ENCODE assay signal across 7 cellular contexts in genomic region chr9:36500946-36501345, GRCh38.
DNase-seq lines count a peak whose midpoint lies in the region; ATAC-seq and TF ChIP-seq lines count a peak whose summit lies in the region.
"Not testable (repeated sequence)": the region's sequence is repeated elsewhere in the genome, so short reads cannot be mapped to it uniquely, and the experiment has no call there.

No MANE protein-coding gene starts in this region.

- 36% methylated on average over 3 of the region's 3 CpGs for WGBS in liver

- H3K9ac ChIP-seq in BLaER1 treated with 17β-estradiol and CSF1 and Interleukin-3, amounts not matched to agents 10 nM and 100 nM; liver (ENCODE audit: low read depth in 1 of 2, low read length in 2 of 2): not testable (repeated sequence)

- ATAC-seq in activated naive CD8-positive, alpha-beta T cell treated with anti-CD3 and anti-CD28 coated beads, Interleukin-2, amount 10 ng/mL, durations not matched to agents 7 days and 5 days (ENCODE audit: low read depth); naive B cell (ENCODE audit: low read depth in 2 of 2); stimulated activated memory B cell treated with anti-CD40 and anti-IgM and Interleukin-4, amounts not matched to agents 10 μg/mL and 1 μg/mL and 100 μg/mL, for 72 hours: not testable (repeated sequence)

- H3K4me2 ChIP-seq in BLaER1 treated with 17β-estradiol and CSF1 and Interleukin-3, amounts not matched to agents 10 nM and 100 nM = peak overlapping the region; percentile 39 to 85 (median 63); a peak in 17 of 22 replicates

- BruUV-seq in Caco-2 (replicated peaks; lab: Mats Ljungman, UMichigan) = not testable (repeated sequence)

- CTCF ChIA-PET in Caco-2 (lab: Charles Lee) = not testable (repeated sequence)
- CTCF ChIA-PET in activated CD4-positive, alpha-beta T cell treated with anti-CD3 and anti-CD28 coated beads, Interleukin-2, amount 10 ng/mL, durations not matched to agents 7 days and 5 days (lab: Charles Lee) = interaction anchor here (1.2 kb wide), 1 partner anchor 13 kb away, joined by 4 read pairs; no protein-coding TSS in a partner anchor

- DNase-seq in Caco-2 = peak; percentile 6 to 41
- DNase-seq in activated CD4-positive, alpha-beta T cell treated with anti-CD3 and anti-CD28 coated beads, Interleukin-2, amount 10 ng/mL, durations not matched to agents 7 days and 5 days; activated naive CD8-positive, alpha-beta T cell treated with anti-CD3 and anti-CD28 coated beads, Interleukin-2, amount 10 ng/mL, durations not matched to agents 7 days and 5 days; naive B cell: not testable (repeated sequence)

- H3K27me3 ChIP-seq in BLaER1 treated with 17β-estradiol and CSF1 and Interleukin-3, amounts not matched to agents 10 nM and 100 nM; Caco-2 (replicated peaks; ENCODE audit: control insufficient read depth, insufficient read depth, low read length); liver (ENCODE audit: control insufficient read depth in 4 of 4, insufficient read depth in 4 of 4, low read length in 3 of 4): not testable (repeated sequence)

- not testable (repeated sequence) for H3K27me3 Mint-ChIP-seq in Caco-2 (ENCODE audit: insufficient read depth, unreplicated experiment); activated CD4-positive, alpha-beta T cell treated with anti-CD3 and anti-CD28 coated beads, Interleukin-2, amount 10 ng/mL, durations not matched to agents 7 days and 5 days; activated naive CD8-positive, alpha-beta T cell treated with anti-CD3 and anti-CD28 coated beads, Interleukin-2, amount 10 ng/mL, durations not matched to agents 7 days and 5 days; naive B cell; stimulated activated memory B cell treated with anti-CD40 and anti-IgM and Interleukin-4, amounts not matched to agents 10 μg/mL and 1 μg/mL and 100 μg/mL, for 72 hours

- not testable (repeated sequence) for H3K9me3 ChIP-seq in BLaER1 treated with 17β-estradiol and CSF1 and Interleukin-3, amounts not matched to agents 10 nM and 100 nM (replicated peaks in 1 of 11); Caco-2; liver (ENCODE audit: control insufficient read depth in 4 of 4, low read length in 3 of 4)

- H3K27ac ChIP-seq in BLaER1 treated with 17β-estradiol and CSF1 and Interleukin-3, amounts not matched to agents 10 nM and 100 nM = peak overlapping the region in 1 of 11 experiments; percentile 60; a peak in 3 of 22 replicates
- H3K27ac ChIP-seq in liver (ENCODE audit: low read depth in 1 of 2, low read length in 2 of 2) = not testable (repeated sequence)

- intact Hi-C loops in Caco-2 (cut with micrococcal nuclease; ENCODE audit: unreplicated experiment) = not testable (repeated sequence)

- not testable (repeated sequence) for H3K4me3 ChIP-seq in BLaER1 treated with 17β-estradiol and CSF1 and Interleukin-3, amounts not matched to agents 10 nM and 100 nM; Caco-2 (ENCODE audit: low read depth, low read length); liver (ENCODE audit: low read depth in 1 of 3, low read length in 3 of 3)

- not testable (repeated sequence) for TF ChIP-seq RAD21 in liver (IDR thresholded peaks at IDR 0.05)

- not testable (repeated sequence) for H3K36me3 ChIP-seq in BLaER1 treated with 17β-estradiol and CSF1 and Interleukin-3, amounts not matched to agents 10 nM and 100 nM; Caco-2 (ENCODE audit: control insufficient read depth, insufficient read depth, low read length); liver (ENCODE audit: control insufficient read depth in 4 of 4, insufficient read depth in 3 of 4, low read depth in 1 of 4, low read length in 3 of 4)

- H4K20me1 ChIP-seq in BLaER1 treated with 17β-estradiol and CSF1 and Interleukin-3, amounts not matched to agents 10 nM and 100 nM = not testable (repeated sequence)

- TF ChIP-seq CTCF in Caco-2 (IDR thresholded peaks at IDR 0.05; ENCODE audit: insufficient read depth in 1 of 2, low read depth in 1 of 2, low read length in 1 of 2, severe bottlenecking in 1 of 2, unreplicated experiment in 1 of 2); liver (IDR thresholded peaks at IDR 0.05; ENCODE audit: low read depth, low read length, missing input control): not testable (repeated sequence)

- not testable (repeated sequence) for H3K4me3 Mint-ChIP-seq in Caco-2 (ENCODE audit: unreplicated experiment); activated CD4-positive, alpha-beta T cell treated with anti-CD3 and anti-CD28 coated beads, Interleukin-2, amount 10 ng/mL, durations not matched to agents 7 days and 5 days; activated naive CD8-positive, alpha-beta T cell treated with anti-CD3 and anti-CD28 coated beads, Interleukin-2, amount 10 ng/mL, durations not matched to agents 7 days and 5 days
- peak overlapping the region in 6 of 8 donors; percentile 9 to 72 (median 43) for H3K4me3 Mint-ChIP-seq in naive B cell
- H3K4me3 Mint-ChIP-seq in stimulated activated memory B cell treated with anti-CD40 and anti-IgM and Interleukin-4, amounts not matched to agents 10 μg/mL and 1 μg/mL and 100 μg/mL, for 72 hours = peak overlapping the region; percentile 21

- H3K9me3 Mint-ChIP-seq in Caco-2 (ENCODE audit: unreplicated experiment); activated CD4-positive, alpha-beta T cell treated with anti-CD3 and anti-CD28 coated beads, Interleukin-2, amount 10 ng/mL, durations not matched to agents 7 days and 5 days; activated naive CD8-positive, alpha-beta T cell treated with anti-CD3 and anti-CD28 coated beads, Interleukin-2, amount 10 ng/mL, durations not matched to agents 7 days and 5 days; naive B cell; stimulated activated memory B cell treated with anti-CD40 and anti-IgM and Interleukin-4, amounts not matched to agents 10 μg/mL and 1 μg/mL and 100 μg/mL, for 72 hours: not testable (repeated sequence)

- H3K4me1 ChIP-seq in BLaER1 treated with 17β-estradiol and CSF1 and Interleukin-3, amounts not matched to agents 10 nM and 100 nM = peaks cover 30 to 77% (median 59%) of the 10 kb centered on the region in 10 experiments
- not testable (repeated sequence) for H3K4me1 ChIP-seq in Caco-2; liver (ENCODE audit: control insufficient read depth in 4 of 4, insufficient read depth in 4 of 4, low read length in 3 of 4)

- H3K27ac Mint-ChIP-seq in Caco-2 (ENCODE audit: unreplicated experiment); naive B cell; stimulated activated memory B cell treated with anti-CD40 and anti-IgM and Interleukin-4, amounts not matched to agents 10 μg/mL and 1 μg/mL and 100 μg/mL, for 72 hours: not testable (repeated sequence)
- H3K27ac Mint-ChIP-seq in activated CD4-positive, alpha-beta T cell treated with anti-CD3 and anti-CD28 coated beads, Interleukin-2, amount 10 ng/mL, durations not matched to agents 7 days and 5 days = peak overlapping the region; percentile 36
- H3K27ac Mint-ChIP-seq in activated naive CD8-positive, alpha-beta T cell treated with anti-CD3 and anti-CD28 coated beads, Interleukin-2, amount 10 ng/mL, durations not matched to agents 7 days and 5 days = peak overlapping the region; percentile 43

- not testable (repeated sequence) for H3K4me1 Mint-ChIP-seq in Caco-2 (ENCODE audit: low read depth, unreplicated experiment)
- H3K4me1 Mint-ChIP-seq in activated CD4-positive, alpha-beta T cell treated with anti-CD3 and anti-CD28 coated beads, Interleukin-2, amount 10 ng/mL, durations not matched to agents 7 days and 5 days = peaks cover 30% of the 10 kb centered on the region
- H3K4me1 Mint-ChIP-seq in activated naive CD8-positive, alpha-beta T cell treated with anti-CD3 and anti-CD28 coated beads, Interleukin-2, amount 10 ng/mL, durations not matched to agents 7 days and 5 days = peaks cover 26% of the 10 kb centered on the region
- peaks cover 15 to 32% (median 24%) of the 10 kb centered on the region in 3 donors for H3K4me1 Mint-ChIP-seq in naive B cell
- H3K4me1 Mint-ChIP-seq in stimulated activated memory B cell treated with anti-CD40 and anti-IgM and Interleukin-4, amounts not matched to agents 10 μg/mL and 1 μg/mL and 100 μg/mL, for 72 hours = peaks cover 17% of the 10 kb centered on the region

- POLR2A ChIA-PET in Caco-2 (lab: Charles Lee) = interaction anchor here (0.5 kb wide), 1 partner anchor 19 kb away, joined by 3 read pairs; no protein-coding TSS in a partner anchor
- POLR2A ChIA-PET in activated CD4-positive, alpha-beta T cell treated with anti-CD3 and anti-CD28 coated beads, Interleukin-2, amount 10 ng/mL, durations not matched to agents 7 days and 5 days (lab: Charles Lee) = not testable (repeated sequence)
- POLR2A ChIA-PET in activated naive CD8-positive, alpha-beta T cell treated with anti-CD3 and anti-CD28 coated beads, Interleukin-2, amount 10 ng/mL, durations not matched to agents 7 days and 5 days (lab: Charles Lee) = interaction anchor here (1.2 to 1.5 kb wide), 3 partner anchors 9 to 15 kb away, joined by 5 to 7 read pairs (median 5); no protein-coding TSS in a partner anchor

- H3K36me3 Mint-ChIP-seq in Caco-2 (ENCODE audit: insufficient read depth, unreplicated experiment); activated CD4-positive, alpha-beta T cell treated with anti-CD3 and anti-CD28 coated beads, Interleukin-2, amount 10 ng/mL, durations not matched to agents 7 days and 5 days (ENCODE audit: low read depth); activated naive CD8-positive, alpha-beta T cell treated with anti-CD3 and anti-CD28 coated beads, Interleukin-2, amount 10 ng/mL, durations not matched to agents 7 days and 5 days; naive B cell; stimulated activated memory B cell treated with anti-CD40 and anti-IgM and Interleukin-4, amounts not matched to agents 10 μg/mL and 1 μg/mL and 100 μg/mL, for 72 hours: not testable (repeated sequence)

TF ChIP-seq in liver, 16 proteins besides CTCF, POLR2A, EP300 and RAD21 (continues in another document):
- TF ChIP-seq SP1 (IDR thresholded peaks at IDR 0.05) (peak; percentile 74), HNF4G (IDR thresholded peaks at IDR 0.05) (peak; percentile 62), MAX (IDR thresholded peaks at IDR 0.05) (peak; percentile 8)
